1 cellular context compared by ENCODE assay signal in the genomic region with DNA sequence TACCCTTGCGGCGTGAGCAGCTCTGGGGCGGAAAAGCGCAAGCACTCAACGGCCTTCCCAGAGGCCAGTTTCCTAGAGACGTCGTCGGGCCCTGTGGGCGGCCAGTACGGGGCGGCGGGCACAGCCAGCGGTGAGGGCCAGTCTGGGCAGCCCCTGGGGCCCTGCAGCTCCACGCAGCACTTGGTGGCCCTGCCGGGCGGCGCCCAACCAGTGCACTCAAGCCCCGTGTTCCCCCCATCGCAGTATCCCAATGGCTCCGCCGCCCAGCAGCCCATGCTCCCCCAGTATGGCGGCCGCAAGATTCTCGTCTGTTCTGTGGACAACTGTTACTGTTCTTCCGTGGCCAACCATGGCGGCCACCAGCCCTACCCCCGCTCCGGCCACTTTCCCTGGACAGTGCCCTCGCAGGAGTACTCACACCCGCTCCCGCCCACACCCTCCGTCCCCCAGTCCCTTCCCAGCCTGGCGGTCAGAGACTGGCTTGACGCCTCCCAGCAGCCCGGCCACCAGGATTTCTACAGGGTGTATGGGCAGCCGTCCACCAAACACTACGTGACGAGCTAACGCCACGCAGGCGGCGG.
A peak's percentile ranks its signal among the peaks of the same experiment; 100 is the strongest.
TF ChIP-seq lines count a peak whose summit lies in the region.

No MANE protein-coding gene starts in this region.

TF ChIP-seq in K562, 482 proteins besides CTCF, POLR2A, EP300 and RAD21:
- TF ChIP-seq SUPT5H (IDR thresholded peaks at IDR 0.05): no peak
- TF ChIP-seq, protein P1, sequence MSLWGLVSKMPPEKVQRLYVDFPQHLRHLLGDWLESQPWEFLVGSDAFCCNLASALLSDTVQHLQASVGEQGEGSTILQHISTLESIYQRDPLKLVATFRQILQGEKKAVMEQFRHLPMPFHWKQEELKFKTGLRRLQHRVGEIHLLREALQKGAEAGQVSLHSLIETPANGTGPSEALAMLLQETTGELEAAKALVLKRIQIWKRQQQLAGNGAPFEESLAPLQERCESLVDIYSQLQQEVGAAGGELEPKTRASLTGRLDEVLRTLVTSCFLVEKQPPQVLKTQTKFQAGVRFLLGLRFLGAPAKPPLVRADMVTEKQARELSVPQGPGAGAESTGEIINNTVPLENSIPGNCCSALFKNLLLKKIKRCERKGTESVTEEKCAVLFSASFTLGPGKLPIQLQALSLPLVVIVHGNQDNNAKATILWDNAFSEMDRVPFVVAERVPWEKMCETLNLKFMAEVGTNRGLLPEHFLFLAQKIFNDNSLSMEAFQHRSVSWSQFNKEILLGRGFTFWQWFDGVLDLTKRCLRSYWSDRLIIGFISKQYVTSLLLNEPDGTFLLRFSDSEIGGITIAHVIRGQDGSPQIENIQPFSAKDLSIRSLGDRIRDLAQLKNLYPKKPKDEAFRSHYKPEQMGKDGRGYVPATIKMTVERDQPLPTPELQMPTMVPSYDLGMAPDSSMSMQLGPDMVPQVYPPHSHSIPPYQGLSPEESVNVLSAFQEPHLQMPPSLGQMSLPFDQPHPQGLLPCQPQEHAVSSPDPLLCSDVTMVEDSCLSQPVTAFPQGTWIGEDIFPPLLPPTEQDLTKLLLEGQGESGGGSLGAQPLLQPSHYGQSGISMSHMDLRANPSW (CRISPR knock-in tag; IDR thresholded peaks at IDR 0.05): no peak
- no peak for TF ChIP-seq RBM39 (optimal IDR thresholded peaks at IDR 0.05; ENCODE audit: low read depth, low read length)
- TF ChIP-seq, protein P2, sequence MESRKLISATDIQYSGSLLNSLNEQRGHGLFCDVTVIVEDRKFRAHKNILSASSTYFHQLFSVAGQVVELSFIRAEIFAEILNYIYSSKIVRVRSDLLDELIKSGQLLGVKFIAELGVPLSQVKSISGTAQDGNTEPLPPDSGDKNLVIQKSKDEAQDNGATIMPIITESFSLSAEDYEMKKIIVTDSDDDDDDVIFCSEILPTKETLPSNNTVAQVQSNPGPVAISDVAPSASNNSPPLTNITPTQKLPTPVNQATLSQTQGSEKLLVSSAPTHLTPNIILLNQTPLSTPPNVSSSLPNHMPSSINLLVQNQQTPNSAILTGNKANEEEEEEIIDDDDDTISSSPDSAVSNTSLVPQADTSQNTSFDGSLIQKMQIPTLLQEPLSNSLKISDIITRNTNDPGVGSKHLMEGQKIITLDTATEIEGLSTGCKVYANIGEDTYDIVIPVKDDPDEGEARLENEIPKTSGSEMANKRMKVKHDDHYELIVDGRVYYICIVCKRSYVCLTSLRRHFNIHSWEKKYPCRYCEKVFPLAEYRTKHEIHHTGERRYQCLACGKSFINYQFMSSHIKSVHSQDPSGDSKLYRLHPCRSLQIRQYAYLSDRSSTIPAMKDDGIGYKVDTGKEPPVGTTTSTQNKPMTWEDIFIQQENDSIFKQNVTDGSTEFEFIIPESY (CRISPR knock-in tag; IDR thresholded peaks at IDR 0.05): peak; percentile 42; the same call in 1 of the 2 replicates
- TF ChIP-seq MAFF (IDR thresholded peaks at IDR 0.05; ENCODE audit: low read length): no peak
TF ChIP-seq in K562: peak in this region for 1.
